ENCODE assay signal across 7 cellular contexts in genomic region chr12:75390156-75390898, GRCh38. TPM values are rescaled to one million over a fixed set of nuclear protein-coding genes. Genes with fewer than 3 reads are reported as not detected.
A peak's percentile ranks its signal among the peaks of the same experiment; 100 is the strongest.
DNase-seq lines count a peak whose midpoint lies in the region; ATAC-seq and TF ChIP-seq lines count a peak whose summit lies in the region.

No MANE protein-coding gene starts in this region.

- H3K9me2 ChIP-seq in MM.1S (replicated peaks; ENCODE audit: insufficient read depth, low read length), result no peaks in the 10 kb centered on the region

- no peak for TF ChIP-seq POLR2A in esophagus muscularis mucosa (IDR thresholded peaks at IDR 0.05; ENCODE audit: low read depth)

- H4K20me1 ChIP-seq in MM.1S (ENCODE audit: insufficient read depth, low read length), result no peaks in the 10 kb centered on the region

- intact Hi-C loops in esophagus muscularis mucosa (cut with DNase I), result loop anchor here (5.0 kb wide), 1 partner anchor 92 kb away; the partner anchor contains the start of gene GLIPR1

- H3K9me3 ChIP-seq in MM.1S (replicated peaks; ENCODE audit: insufficient read depth, low read length) (no peaks in the 10 kb centered on the region), esophagus muscularis mucosa (no peaks in the 10 kb centered on the region)

- peak; percentile 9 for DNase-seq in MM.1S
- DNase-seq in esophagus muscularis mucosa (ENCODE audit: extremely low spot score), result no peak
- no peak for DNase-seq in Ammon's horn (ENCODE audit: low spot score)
- no peak for DNase-seq in NCI-H2107 treated with DMSO at 0.1 percent for 48 hours (lab: John Stamatoyannopoulos, UW; ENCODE audit: unreplicated experiment)
- DNase-seq in RKO (ENCODE audit: low spot score), result no peak

- peak; percentile 10 for ATAC-seq in GM21447 (IDR thresholded peaks at IDR 0.05; ENCODE audit: unreplicated experiment)

- TF ChIP-seq EP300 in esophagus muscularis mucosa (IDR thresholded peaks at IDR 0.05), result no peak

- peaks cover 24% of the 10 kb centered on the region for H3F3A ChIP-seq in MM.1S (ENCODE audit: insufficient read depth, low read length)

- H3K36me3 ChIP-seq in MM.1S (replicated peaks; ENCODE audit: insufficient read depth, low read length) (no peaks in the 10 kb centered on the region), esophagus muscularis mucosa (no peaks in the 10 kb centered on the region), rectal smooth muscle tissue (ENCODE audit: control insufficient read depth, insufficient read depth, low read length) (no peaks in the 10 kb centered on the region)

- peaks cover 15% of the 10 kb centered on the region for H3K4me1 ChIP-seq in MM.1S (ENCODE audit: low read length)
- peaks cover 23 to 33% (median 32%) of the 10 kb centered on the region in 4 donors for H3K4me1 ChIP-seq in esophagus muscularis mucosa
- H3K4me1 ChIP-seq in rectal smooth muscle tissue (ENCODE audit: control insufficient read depth, insufficient read depth, low read length), result no peaks in the 10 kb centered on the region

- H2AFZ ChIP-seq in MM.1S (ENCODE audit: low read length), result peak overlapping the region; percentile 80

- WGBS in esophagus muscularis mucosa, result 32% methylated on average over 6 of the region's 6 CpGs

- peak overlapping the region; percentile 90 for H3K4me2 ChIP-seq in MM.1S (ENCODE audit: low read depth, low read length)

- 0 out of 2 replicates have a peak, but pooled peaks cover 7% of the 10 kb centered on the region for H3K79me2 ChIP-seq in MM.1S (ENCODE audit: low read length)

- peak overlapping the region; percentile 85; the same call in 1 of the 2 replicates for H3K27ac ChIP-seq in MM.1S (ENCODE audit: low read length)
- peak overlapping the region; percentile 85 to 93 (median 88) for H3K27ac ChIP-seq in esophagus muscularis mucosa (replicated peaks in 1 of 4)
- peak overlapping the region; percentile 68 for H3K27ac ChIP-seq in rectal smooth muscle tissue (ENCODE audit: low read depth, low read length)

- H3K27me3 ChIP-seq in MM.1S (replicated peaks; ENCODE audit: insufficient read depth, low read length) (no peaks in the 10 kb centered on the region), esophagus muscularis mucosa (no peaks in the 10 kb centered on the region), rectal smooth muscle tissue (ENCODE audit: control insufficient read depth, insufficient read depth, low read length) (no peaks in the 10 kb centered on the region)

- H3K9ac ChIP-seq in MM.1S (ENCODE audit: low read length), result peak overlapping the region; percentile 66
- H3K9ac ChIP-seq in rectal smooth muscle tissue (ENCODE audit: low read length), result no peak overlapping the region

- TF ChIP-seq CTCF in MM.1S (IDR thresholded peaks at IDR 0.05; ENCODE audit: low read length) (no peak), esophagus muscularis mucosa (IDR thresholded peaks at IDR 0.05) (no peak)

- H3K4me3 ChIP-seq in MM.1S (ENCODE audit: low read length) (peak overlapping the region; percentile 85), esophagus muscularis mucosa (peak overlapping the region; percentile 53 to 68 (median 65)), rectal smooth muscle tissue (ENCODE audit: low read length) (peak overlapping the region; percentile 76)

RNA-seq across cellular contexts. Expression of gene GLIPR1L2, which starts 0.6 kb away (rescaled TPM):
- total RNA-seq in esophagus muscularis mucosa, result 1 to 10 TPM in 2 of 4 donors, under 1 TPM in 2; 0.17 to 4.5 (median 1.0) TPM

RNA-seq across cellular contexts. Expression of gene GLIPR1L1, which starts 55.9 kb away (rescaled TPM):
- not detected for total RNA-seq in esophagus muscularis mucosa
